ENCODE assay signal across 2 cellular contexts in genomic region chr1:222058249-222058648, GRCh38.
TF ChIP-seq lines count a peak whose summit lies in the region.

No MANE protein-coding gene starts in this region.

TF ChIP-seq in liver, 16 proteins besides CTCF, POLR2A, EP300 and RAD21:
- TF ChIP-seq REST (IDR thresholded peaks at IDR 0.05), result peak; percentile 40
- peak; percentile 25 for TF ChIP-seq NR2F2 (IDR thresholded peaks at IDR 0.05)
- TF ChIP-seq GABPA (IDR thresholded peaks at IDR 0.05 in 1 of 2, conservative IDR thresholded peaks at IDR 0.05 in 1 of 2), result no peak
- no peak for TF ChIP-seq HNF4G (IDR thresholded peaks at IDR 0.05)
- TF ChIP-seq ATF3 (IDR thresholded peaks at IDR 0.05), result no peak
- TF ChIP-seq YY1 (IDR thresholded peaks at IDR 0.05), result peak; percentile 73
- peak; percentile 84 for TF ChIP-seq SP1 (IDR thresholded peaks at IDR 0.05)
- TF ChIP-seq RXRA (IDR thresholded peaks at IDR 0.05), result peak; percentile 97
- TF ChIP-seq FOXA1 (IDR thresholded peaks at IDR 0.05), result no peak
- TF ChIP-seq JUND (IDR thresholded peaks at IDR 0.05), result peak in 1 of 2 donors; percentile 56
- peak; percentile 84 for TF ChIP-seq MAX (IDR thresholded peaks at IDR 0.05)
- peak; percentile 69 to 74 for TF ChIP-seq HNF4A (conservative IDR thresholded peaks at IDR 0.05)

TF ChIP-seq in HepG2, 621 proteins besides CTCF, POLR2A, EP300 and RAD21:
- TF ChIP-seq REXO4 (CRISPR knock-in tag; IDR thresholded peaks at IDR 0.05; ENCODE audit: borderline replicate concordance), result no peak
- TF ChIP-seq XBP1 (CRISPR knock-in tag; IDR thresholded peaks at IDR 0.05), result no peak
- TF ChIP-seq ZSCAN5A (CRISPR knock-in tag; IDR thresholded peaks at IDR 0.05; ENCODE audit: borderline replicate concordance), result no peak
- no peak for TF ChIP-seq ZBTB49 (CRISPR knock-in tag; IDR thresholded peaks at IDR 0.05; ENCODE audit: borderline replicate concordance)
- no peak for TF ChIP-seq ZBTB40 (IDR thresholded peaks at IDR 0.05)
- TF ChIP-seq ZBTB40 (CRISPR knock-in tag; IDR thresholded peaks at IDR 0.05), result no peak
- no peak for TF ChIP-seq MIER3 (CRISPR knock-in tag; IDR thresholded peaks at IDR 0.05; ENCODE audit: borderline replicate concordance)
- no peak for TF ChIP-seq ZGPAT (CRISPR knock-in tag; IDR thresholded peaks at IDR 0.05)
- no peak for TF ChIP-seq GMEB1 (CRISPR knock-in tag; IDR thresholded peaks at IDR 0.05; ENCODE audit: borderline replicate concordance)
- no peak for TF ChIP-seq MYNN (CRISPR knock-in tag; IDR thresholded peaks at IDR 0.05; ENCODE audit: low read depth)
- no peak for TF ChIP-seq NR3C1 (CRISPR knock-in tag; IDR thresholded peaks at IDR 0.05)
- TF ChIP-seq TOE1 (CRISPR knock-in tag; IDR thresholded peaks at IDR 0.05), result no peak
- TF ChIP-seq U2AF2 (IDR thresholded peaks at IDR 0.05; ENCODE audit: low read depth, low read length), result no peak
- no peak for TF ChIP-seq ZNF766 (CRISPR knock-in tag; IDR thresholded peaks at IDR 0.05; ENCODE audit: borderline replicate concordance)
- no peak for TF ChIP-seq SMAD1 (CRISPR knock-in tag; IDR thresholded peaks at IDR 0.05; ENCODE audit: borderline replicate concordance, low read depth)
- no peak for TF ChIP-seq ARID4A (CRISPR knock-in tag; IDR thresholded peaks at IDR 0.05; ENCODE audit: borderline replicate concordance)
- no peak for TF ChIP-seq MNT (IDR thresholded peaks at IDR 0.05)
- no peak for TF ChIP-seq TFDP1 (CRISPR knock-in tag; IDR thresholded peaks at IDR 0.05; ENCODE audit: borderline replicate concordance)
- TF ChIP-seq RBAK (CRISPR knock-in tag; IDR thresholded peaks at IDR 0.05), result no peak
